1 cellular context compared by ENCODE assay signal in genomic region chr1:185533596-185533995, GRCh38.
TF ChIP-seq lines count a peak whose summit lies in the region.

No MANE protein-coding gene starts in this region.

TF ChIP-seq in K562, 482 proteins besides CTCF, POLR2A, EP300 and RAD21 (continued from another document):
- no peak for TF ChIP-seq ZNF318 (IDR thresholded peaks at IDR 0.05; ENCODE audit: borderline replicate concordance in 1 of 2, low read depth in 1 of 2)
- peak in 1 of 3 experiments; percentile 33 for TF ChIP-seq YY1 (IDR thresholded peaks at IDR 0.05; ENCODE audit: borderline replicate concordance in 1 of 3, control insufficient read depth in 1 of 3, extremely low read depth in 1 of 3, insufficient read depth in 3 of 3, insufficient read length in 1 of 3, insufficient replicate concordance in 2 of 3, low read depth in 1 of 3, low read length in 2 of 3)
- TF ChIP-seq MECOM (CRISPR knock-in tag; IDR thresholded peaks at IDR 0.05): peak; percentile 19; the same call in 1 of the 2 replicates
TF ChIP-seq in K562: peak in this region for 14.
